Comparison of ENCODE assay signal across 24 cellular contexts in the genomic region with DNA sequence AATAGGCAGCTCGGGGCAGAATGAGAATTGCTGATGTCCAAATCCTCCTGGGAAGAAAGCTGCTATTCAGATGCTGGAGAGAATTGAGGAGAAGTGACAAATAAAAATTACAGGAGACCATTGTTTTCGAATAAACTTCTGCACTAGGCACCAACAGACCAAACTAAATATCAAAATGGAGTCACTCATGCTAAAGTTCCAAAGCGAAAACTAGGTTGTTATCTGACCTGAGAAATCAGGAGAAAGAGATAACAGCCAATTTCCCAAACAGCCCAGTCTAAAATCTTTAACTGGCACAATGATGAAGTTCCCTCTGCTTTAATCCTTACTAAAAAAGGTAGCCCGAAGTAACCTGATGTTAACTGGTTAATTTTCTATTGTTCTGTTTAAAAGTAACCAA.
"Had no signal": no experiment of that assay in that cellular context is flagged by ENCODE, and none has a peak within 500 bp of the region (broad histone marks: within the 10 kb centered on the region; RNA-seq: fewer than 3 reads in every experiment).

No MANE protein-coding gene starts in this region.

- H3K9me3 Mint-ChIP-seq: activated CD4-positive, alpha-beta T cell treated with anti-CD3 and anti-CD28 coated beads, Interleukin-2, amount 10 ng/mL, durations not matched to agents 24 days and 14 days; activated naive CD4-positive, alpha-beta T cell treated with anti-CD3 and anti-CD28 coated beads for 36 hours; activated T-cell treated with anti-CD3 and anti-CD28 coated beads, Interleukin-2, amount 50 U/mL, for 4 hours; brain; central memory CD8-positive, alpha-beta T cell had no signal

- H3K4me3 Mint-ChIP-seq: activated CD4-positive, alpha-beta T cell treated with anti-CD3 and anti-CD28 coated beads, Interleukin-2, amount 10 ng/mL, durations not matched to agents 24 days and 14 days; activated naive CD4-positive, alpha-beta T cell treated with anti-CD3 and anti-CD28 coated beads for 36 hours; activated naive CD8-positive, alpha-beta T cell; activated T-cell treated with anti-CD3 and anti-CD28 coated beads, Interleukin-2, amount 50 U/mL, for 4 hours; brain; central memory CD8-positive, alpha-beta T cell had no signal

- ATAC-seq: activated T-cell treated with anti-CD3 and anti-CD28 coated beads, Interleukin-2, amount 50 U/mL, for 4 hours; SK-N-SH treated with all-trans-retinoic acid at 6 μM for 48 hours had no signal

- H3K27ac Mint-ChIP-seq: activated naive CD4-positive, alpha-beta T cell treated with anti-CD3 and anti-CD28 coated beads for 36 hours; activated naive CD8-positive, alpha-beta T cell; brain had no signal

- DNase-seq: activated CD4-positive, alpha-beta T cell treated with anti-CD3 and anti-CD28 coated beads, Interleukin-2, amount 50 U/mL, for 48 hours; activated CD4-positive, CD25-positive, alpha-beta regulatory T cell treated with anti-CD3 and anti-CD28 coated beads, Interleukin-2, amount 50 U/mL, for 72 hours; activated CD8-positive, alpha-beta memory T cell treated with anti-CD3 and anti-CD28 coated beads for 24 hours; activated gamma-delta T cell; activated naive CD4-positive, alpha-beta T cell treated with anti-CD3 and anti-CD28 coated beads for 36 hours; activated T-cell treated with anti-CD3 and anti-CD28 coated beads, Interleukin-2, amount 50 U/mL, for 4 hours; amygdala; NCI-H1092; NCI-H1417; NCI-H1930; NCI-H2171; NCI-H2227 treated with DMSO at 0.1 percent for 48 hours; NCI-H510A; NCI-H69; NK-92 treated with Interleukin-12 subunit alpha and Interleukin-12 subunit beta, amount 100 ng/mL, for 24 hours; SHP77; SW 1271 had no signal

- H3K27me3 Mint-ChIP-seq: activated CD4-positive, alpha-beta T cell treated with anti-CD3 and anti-CD28 coated beads, Interleukin-2, amount 10 ng/mL, durations not matched to agents 24 days and 14 days; activated naive CD8-positive, alpha-beta T cell; brain; central memory CD8-positive, alpha-beta T cell had no signal

- FAIRE-seq: astrocyte, RCC 7860 had no signal
